In the genomic region with DNA sequence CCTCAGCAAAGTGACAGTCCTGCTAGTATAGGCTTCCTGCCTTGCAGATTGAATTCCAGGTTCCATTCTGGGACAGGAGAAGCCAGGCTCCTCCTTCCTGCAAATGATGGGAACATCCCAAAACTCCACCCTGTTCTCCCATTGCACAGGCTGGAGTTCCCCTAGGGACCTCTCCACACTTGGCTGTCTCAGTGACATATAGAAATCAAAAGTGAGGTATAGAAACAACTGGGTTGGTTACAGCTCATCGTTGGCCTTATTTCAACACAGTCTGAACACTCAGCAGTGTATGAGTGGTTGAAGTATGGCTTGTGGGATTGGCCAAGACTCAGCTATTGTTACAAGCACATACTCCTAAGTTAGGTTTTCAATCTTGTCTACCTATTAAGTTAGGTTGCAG, we compare ENCODE assay signal across 19 cellular contexts.
DNase-seq lines count a peak whose midpoint lies in the region; ATAC-seq and TF ChIP-seq lines count a peak whose summit lies in the region.
"Had no signal": no experiment of that assay in that cellular context is flagged by ENCODE, and none has a peak within 500 bp of the region (broad histone marks: within the 10 kb centered on the region; RNA-seq: fewer than 3 reads in every experiment).

No MANE protein-coding gene starts in this region.

- no peak overlapping the region for H3K4me2 ChIP-seq in HCT116 (ENCODE audit: low read length)

- POLR2A ChIA-PET in HCT116 (lab: Charles Lee), result interaction anchor here (0.6 kb wide), 1 partner anchor 317 kb away, joined by 3 read pairs; no protein-coding TSS in a partner anchor
- POLR2A ChIA-PET in activated CD8-positive, alpha-beta T cell treated with anti-CD3 and anti-CD28 coated beads for 36 hours (lab: Charles Lee), result no interaction called here

- H3K27me3 Mint-ChIP-seq in activated CD8-positive, alpha-beta T cell treated with anti-CD3 and anti-CD28 coated beads for 36 hours, result no peaks in the 10 kb centered on the region
- H3K27me3 Mint-ChIP-seq: activated naive CD4-positive, alpha-beta T cell treated with anti-CD3 and anti-CD28 coated beads, Interleukin-2, amount 10 ng/mL, durations not matched to agents 7 days and 5 days had no signal

- no peaks in the 10 kb centered on the region for H3K9me2 ChIP-seq in HCT116 (ENCODE audit: insufficient read depth)

- no peak overlapping the region for H3K27ac ChIP-seq in HCT116 (ENCODE audit: low read depth, low read length)
- H3K27ac ChIP-seq: foreskin keratinocyte, Peyer's patch, suprapubic skin, vagina had no signal

- TF ChIP-seq CTCF in HCT116 (IDR thresholded peaks at IDR 0.05 in 2 of 3, conservative IDR thresholded peaks at IDR 0.05 in 1 of 3; ENCODE audit: borderline replicate concordance in 1 of 3, insufficient read depth in 1 of 3, low read depth in 2 of 3, low read length in 2 of 3), result no peak
- TF ChIP-seq CTCF in epithelial cell of esophagus (IDR thresholded peaks at IDR 0.05; ENCODE audit: insufficient read depth, low read depth, low read length, missing control alignments), result no peak
- no peak for TF ChIP-seq CTCF in activated CD8-positive, alpha-beta T cell treated with anti-CD3 and anti-CD28 coated beads for 36 hours (IDR thresholded peaks at IDR 0.05)

- RAD21 ChIA-PET in HCT116 (lab: Charles Lee; ENCODE audit: low non-redundant PET in 1 of 2, low total read pairs in 2 of 2, uncharacterized antibody in 2 of 2, unreplicated experiment in 2 of 2), result no interaction called here

- no TSS peak for BruUV-seq in HCT116 (replicated peaks; lab: Mats Ljungman, UMichigan)

- no peak overlapping the region for H3K27ac Mint-ChIP-seq in activated CD8-positive, alpha-beta T cell treated with anti-CD3 and anti-CD28 coated beads for 36 hours
- H3K27ac Mint-ChIP-seq: activated naive CD4-positive, alpha-beta T cell treated with anti-CD3 and anti-CD28 coated beads, Interleukin-2, amount 10 ng/mL, durations not matched to agents 7 days and 5 days had no signal

- no peaks in the 10 kb centered on the region for H3K27me3 ChIP-seq in HCT116 (ENCODE audit: insufficient read depth, low read length)
- H3K27me3 ChIP-seq: foreskin keratinocyte, Peyer's patch, suprapubic skin, vagina had no signal

- no peaks in the 10 kb centered on the region for H3K4me1 ChIP-seq in HCT116 (ENCODE audit: control insufficient read depth in 1 of 2, insufficient read depth in 2 of 2, low read length in 2 of 2)
- H3K4me1 ChIP-seq: foreskin keratinocyte, Peyer's patch, suprapubic skin, vagina had no signal

- no peaks in the 10 kb centered on the region for H3K4me1 Mint-ChIP-seq in activated CD8-positive, alpha-beta T cell treated with anti-CD3 and anti-CD28 coated beads for 36 hours (ENCODE audit: low read depth)
- H3K4me1 Mint-ChIP-seq: activated naive CD4-positive, alpha-beta T cell treated with anti-CD3 and anti-CD28 coated beads, Interleukin-2, amount 10 ng/mL, durations not matched to agents 7 days and 5 days had no signal

- no peaks in the 10 kb centered on the region for H3K9me3 ChIP-seq in HCT116 (ENCODE audit: control insufficient read depth in 1 of 2, insufficient read depth in 1 of 2, low read depth in 1 of 2, low read length in 2 of 2)
- H3K9me3 ChIP-seq: Peyer's patch, suprapubic skin, vagina had no signal

- DNase-seq in Caki2 (ENCODE audit: low read depth) (peak; percentile 4), HCT116 (ENCODE audit: low read depth, low spot score) (no peak), RPMI7951 (ENCODE audit: low read depth) (peak; percentile 83), epithelial cell of esophagus (ENCODE audit: low read depth) (peak; percentile 73), head of caudate nucleus (no peak)
- DNase-seq in activated CD8-positive, alpha-beta T cell treated with anti-CD3 and anti-CD28 coated beads for 36 hours, result no peak
- DNase-seq: activated CD4-positive, alpha-beta T cell treated with anti-CD3 and anti-CD28 coated beads, Interleukin-2, amount 50 U/mL, for 4 hours; activated naive CD4-positive, alpha-beta T cell treated with anti-CD3 and anti-CD28 coated beads, Interleukin-2, amount 10 ng/mL, durations not matched to agents 7 days and 5 days; activated T-cell treated with anti-CD3 and anti-CD28 coated beads, Interleukin-2, amount 50 U/mL, for 1 hour; COR-L47; left cardiac atrium; NCI-H1417; NCI-H2171 treated with DMSO at 0.1 percent for 48 hours; Peyer's patch had no signal

- H3K9me3 Mint-ChIP-seq in activated CD8-positive, alpha-beta T cell treated with anti-CD3 and anti-CD28 coated beads for 36 hours, result peaks cover 5% of the 10 kb centered on the region
- H3K9me3 Mint-ChIP-seq: activated naive CD4-positive, alpha-beta T cell treated with anti-CD3 and anti-CD28 coated beads, Interleukin-2, amount 10 ng/mL, durations not matched to agents 7 days and 5 days had no signal

- no peaks in the 10 kb centered on the region for H3K79me2 ChIP-seq in HCT116 (ENCODE audit: insufficient read depth, low read length)

- no peak overlapping the region for H3K4me3 ChIP-seq in HCT116 (replicated peaks in 1 of 2; ENCODE audit: low read depth in 1 of 2, low read length in 2 of 2)
- no peak overlapping the region for H3K4me3 ChIP-seq in epithelial cell of esophagus (ENCODE audit: low read length)
- H3K4me3 ChIP-seq: Peyer's patch, suprapubic skin, vagina had no signal

- CTCF ChIA-PET in HCT116 (lab: Charles Lee), result no interaction called here
- CTCF ChIA-PET in activated CD8-positive, alpha-beta T cell treated with anti-CD3 and anti-CD28 coated beads for 36 hours (lab: Charles Lee), result no interaction called here

- H3K4me3 Mint-ChIP-seq in activated CD8-positive, alpha-beta T cell treated with anti-CD3 and anti-CD28 coated beads for 36 hours, result no peak overlapping the region
- H3K4me3 Mint-ChIP-seq: activated naive CD4-positive, alpha-beta T cell treated with anti-CD3 and anti-CD28 coated beads, Interleukin-2, amount 10 ng/mL, durations not matched to agents 7 days and 5 days had no signal

- in situ Hi-C loops in Caki2 (cut with HindIII; ENCODE audit: low pct_unique_long_range_greater_than_20kb, low sequenced_read_pairs), result no loop called here

- TF ChIP-seq RAD21 in HCT116 (IDR thresholded peaks at IDR 0.05; ENCODE audit: low read depth), result no peak

- no peaks in the 10 kb centered on the region for H4K20me1 ChIP-seq in HCT116 (ENCODE audit: insufficient read depth)

- H3K36me3 Mint-ChIP-seq in activated CD8-positive, alpha-beta T cell treated with anti-CD3 and anti-CD28 coated beads for 36 hours (ENCODE audit: low read depth), result no peaks in the 10 kb centered on the region
- H3K36me3 Mint-ChIP-seq: activated naive CD4-positive, alpha-beta T cell treated with anti-CD3 and anti-CD28 coated beads, Interleukin-2, amount 10 ng/mL, durations not matched to agents 7 days and 5 days had no signal

- peak overlapping the region; percentile 62 for H2AFZ ChIP-seq in HCT116 (ENCODE audit: low read depth, low read length, poor library complexity, severe bottlenecking)

- ATAC-seq in HCT116 (no peak), HG03280 (IDR thresholded peaks at IDR 0.05; ENCODE audit: unreplicated experiment) (no peak), GM21619 (IDR thresholded peaks at IDR 0.05; ENCODE audit: unreplicated experiment) (no peak)
- ATAC-seq in activated CD8-positive, alpha-beta T cell treated with anti-CD3 and anti-CD28 coated beads for 36 hours, result no peak
- ATAC-seq: foreskin keratinocyte, left cardiac atrium had no signal

- no peak overlapping the region for H3K9ac ChIP-seq in HCT116 (ENCODE audit: low read length)

- intact Hi-C loops in HCT116 (cut with micrococcal nuclease) (no loop called here), head of caudate nucleus (cut with DNase I) (no loop called here)
- intact Hi-C loops in activated CD8-positive, alpha-beta T cell treated with anti-CD3 and anti-CD28 coated beads for 36 hours (cut with micrococcal nuclease), result no loop called here

- no peaks in the 10 kb centered on the region for H3K36me3 ChIP-seq in HCT116 (ENCODE audit: control insufficient read depth in 1 of 2, insufficient read depth in 2 of 2, low read length in 2 of 2)
- H3K36me3 ChIP-seq: Peyer's patch, suprapubic skin, vagina had no signal

- TF ChIP-seq POLR2A in HCT116 (IDR thresholded peaks at IDR 0.05; ENCODE audit: borderline replicate concordance, extremely low read depth, insufficient read depth, insufficient read length), result no peak

TF ChIP-seq in HCT116, 20 proteins besides CTCF, POLR2A, EP300 and RAD21:
- no peak for TF ChIP-seq EZH2 (IDR thresholded peaks at IDR 0.05)
- TF ChIP-seq FOSL1 (IDR thresholded peaks at IDR 0.05; ENCODE audit: low read depth), result no peak
- TF ChIP-seq POLR2AphosphoS5 (IDR thresholded peaks at IDR 0.05; ENCODE audit: low read depth, low read length), result no peak
- no peak for TF ChIP-seq ZFX (IDR thresholded peaks at IDR 0.05)

Comparison
In these comparisons a context has a peak if more than half of its experiments do, and no peak if none do; other contexts are left out.
1. DNase-seq: peak in Caki2 (single experiment), RPMI7951 (single experiment) and epithelial cell of esophagus (single experiment); none in HCT116 (single experiment), head of caudate nucleus (0 of 42) and activated CD8-positive, alpha-beta T cell treated with anti-CD3 and anti-CD28 coated beads for 36 hours (single experiment).